ENCODE assay signal across 1 cellular context in the genomic region with DNA sequence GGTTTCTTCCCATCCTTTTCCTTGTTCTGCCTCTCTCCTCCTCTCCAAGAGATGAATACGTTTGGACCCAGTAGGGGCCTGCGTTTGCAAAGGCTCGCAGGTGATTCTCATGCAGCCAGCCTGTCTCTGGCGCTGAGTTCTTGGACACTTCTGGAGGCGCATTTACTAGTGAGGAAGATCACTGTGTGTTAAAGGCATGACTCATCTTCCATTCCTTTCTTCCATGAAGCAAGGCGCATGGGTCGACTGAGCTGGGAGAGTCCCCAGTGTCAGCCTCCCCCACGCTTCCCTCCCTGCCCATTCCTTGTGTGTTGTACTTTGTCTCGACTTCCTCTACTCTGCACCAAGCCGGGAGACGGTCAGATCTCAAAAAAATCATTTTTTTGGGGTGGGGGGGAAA.
TF ChIP-seq lines count a peak whose summit lies in the region.

No MANE protein-coding gene starts in this region.

TF ChIP-seq in H1, 55 proteins besides CTCF, POLR2A, EP300 and RAD21 (continued from another document):
- TF ChIP-seq, protein P1, sequence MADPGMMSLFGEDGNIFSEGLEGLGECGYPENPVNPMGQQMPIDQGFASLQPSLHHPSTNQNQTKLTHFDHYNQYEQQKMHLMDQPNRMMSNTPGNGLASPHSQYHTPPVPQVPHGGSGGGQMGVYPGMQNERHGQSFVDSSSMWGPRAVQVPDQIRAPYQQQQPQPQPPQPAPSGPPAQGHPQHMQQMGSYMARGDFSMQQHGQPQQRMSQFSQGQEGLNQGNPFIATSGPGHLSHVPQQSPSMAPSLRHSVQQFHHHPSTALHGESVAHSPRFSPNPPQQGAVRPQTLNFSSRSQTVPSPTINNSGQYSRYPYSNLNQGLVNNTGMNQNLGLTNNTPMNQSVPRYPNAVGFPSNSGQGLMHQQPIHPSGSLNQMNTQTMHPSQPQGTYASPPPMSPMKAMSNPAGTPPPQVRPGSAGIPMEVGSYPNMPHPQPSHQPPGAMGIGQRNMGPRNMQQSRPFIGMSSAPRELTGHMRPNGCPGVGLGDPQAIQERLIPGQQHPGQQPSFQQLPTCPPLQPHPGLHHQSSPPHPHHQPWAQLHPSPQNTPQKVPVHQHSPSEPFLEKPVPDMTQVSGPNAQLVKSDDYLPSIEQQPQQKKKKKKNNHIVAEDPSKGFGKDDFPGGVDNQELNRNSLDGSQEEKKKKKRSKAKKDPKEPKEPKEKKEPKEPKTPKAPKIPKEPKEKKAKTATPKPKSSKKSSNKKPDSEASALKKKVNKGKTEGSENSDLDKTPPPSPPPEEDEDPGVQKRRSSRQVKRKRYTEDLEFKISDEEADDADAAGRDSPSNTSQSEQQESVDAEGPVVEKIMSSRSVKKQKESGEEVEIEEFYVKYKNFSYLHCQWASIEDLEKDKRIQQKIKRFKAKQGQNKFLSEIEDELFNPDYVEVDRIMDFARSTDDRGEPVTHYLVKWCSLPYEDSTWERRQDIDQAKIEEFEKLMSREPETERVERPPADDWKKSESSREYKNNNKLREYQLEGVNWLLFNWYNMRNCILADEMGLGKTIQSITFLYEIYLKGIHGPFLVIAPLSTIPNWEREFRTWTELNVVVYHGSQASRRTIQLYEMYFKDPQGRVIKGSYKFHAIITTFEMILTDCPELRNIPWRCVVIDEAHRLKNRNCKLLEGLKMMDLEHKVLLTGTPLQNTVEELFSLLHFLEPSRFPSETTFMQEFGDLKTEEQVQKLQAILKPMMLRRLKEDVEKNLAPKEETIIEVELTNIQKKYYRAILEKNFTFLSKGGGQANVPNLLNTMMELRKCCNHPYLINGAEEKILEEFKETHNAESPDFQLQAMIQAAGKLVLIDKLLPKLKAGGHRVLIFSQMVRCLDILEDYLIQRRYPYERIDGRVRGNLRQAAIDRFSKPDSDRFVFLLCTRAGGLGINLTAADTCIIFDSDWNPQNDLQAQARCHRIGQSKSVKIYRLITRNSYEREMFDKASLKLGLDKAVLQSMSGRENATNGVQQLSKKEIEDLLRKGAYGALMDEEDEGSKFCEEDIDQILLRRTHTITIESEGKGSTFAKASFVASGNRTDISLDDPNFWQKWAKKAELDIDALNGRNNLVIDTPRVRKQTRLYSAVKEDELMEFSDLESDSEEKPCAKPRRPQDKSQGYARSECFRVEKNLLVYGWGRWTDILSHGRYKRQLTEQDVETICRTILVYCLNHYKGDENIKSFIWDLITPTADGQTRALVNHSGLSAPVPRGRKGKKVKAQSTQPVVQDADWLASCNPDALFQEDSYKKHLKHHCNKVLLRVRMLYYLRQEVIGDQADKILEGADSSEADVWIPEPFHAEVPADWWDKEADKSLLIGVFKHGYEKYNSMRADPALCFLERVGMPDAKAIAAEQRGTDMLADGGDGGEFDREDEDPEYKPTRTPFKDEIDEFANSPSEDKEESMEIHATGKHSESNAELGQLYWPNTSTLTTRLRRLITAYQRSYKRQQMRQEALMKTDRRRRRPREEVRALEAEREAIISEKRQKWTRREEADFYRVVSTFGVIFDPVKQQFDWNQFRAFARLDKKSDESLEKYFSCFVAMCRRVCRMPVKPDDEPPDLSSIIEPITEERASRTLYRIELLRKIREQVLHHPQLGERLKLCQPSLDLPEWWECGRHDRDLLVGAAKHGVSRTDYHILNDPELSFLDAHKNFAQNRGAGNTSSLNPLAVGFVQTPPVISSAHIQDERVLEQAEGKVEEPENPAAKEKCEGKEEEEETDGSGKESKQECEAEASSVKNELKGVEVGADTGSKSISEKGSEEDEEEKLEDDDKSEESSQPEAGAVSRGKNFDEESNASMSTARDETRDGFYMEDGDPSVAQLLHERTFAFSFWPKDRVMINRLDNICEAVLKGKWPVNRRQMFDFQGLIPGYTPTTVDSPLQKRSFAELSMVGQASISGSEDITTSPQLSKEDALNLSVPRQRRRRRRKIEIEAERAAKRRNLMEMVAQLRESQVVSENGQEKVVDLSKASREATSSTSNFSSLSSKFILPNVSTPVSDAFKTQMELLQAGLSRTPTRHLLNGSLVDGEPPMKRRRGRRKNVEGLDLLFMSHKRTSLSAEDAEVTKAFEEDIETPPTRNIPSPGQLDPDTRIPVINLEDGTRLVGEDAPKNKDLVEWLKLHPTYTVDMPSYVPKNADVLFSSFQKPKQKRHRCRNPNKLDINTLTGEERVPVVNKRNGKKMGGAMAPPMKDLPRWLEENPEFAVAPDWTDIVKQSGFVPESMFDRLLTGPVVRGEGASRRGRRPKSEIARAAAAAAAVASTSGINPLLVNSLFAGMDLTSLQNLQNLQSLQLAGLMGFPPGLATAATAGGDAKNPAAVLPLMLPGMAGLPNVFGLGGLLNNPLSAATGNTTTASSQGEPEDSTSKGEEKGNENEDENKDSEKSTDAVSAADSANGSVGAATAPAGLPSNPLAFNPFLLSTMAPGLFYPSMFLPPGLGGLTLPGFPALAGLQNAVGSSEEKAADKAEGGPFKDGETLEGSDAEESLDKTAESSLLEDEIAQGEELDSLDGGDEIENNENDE (IDR thresholded peaks at IDR 0.05; ENCODE audit: insufficient replicate concordance, low read length): no peak
- TF ChIP-seq GABPA (IDR thresholded peaks at IDR 0.05; ENCODE audit: borderline replicate concordance, insufficient read depth, low read length): no peak
- no peak for TF ChIP-seq CTBP2 (IDR thresholded peaks at IDR 0.05; ENCODE audit: borderline replicate concordance, insufficient read depth, insufficient read length, low read length)
- TF ChIP-seq, protein P2, sequence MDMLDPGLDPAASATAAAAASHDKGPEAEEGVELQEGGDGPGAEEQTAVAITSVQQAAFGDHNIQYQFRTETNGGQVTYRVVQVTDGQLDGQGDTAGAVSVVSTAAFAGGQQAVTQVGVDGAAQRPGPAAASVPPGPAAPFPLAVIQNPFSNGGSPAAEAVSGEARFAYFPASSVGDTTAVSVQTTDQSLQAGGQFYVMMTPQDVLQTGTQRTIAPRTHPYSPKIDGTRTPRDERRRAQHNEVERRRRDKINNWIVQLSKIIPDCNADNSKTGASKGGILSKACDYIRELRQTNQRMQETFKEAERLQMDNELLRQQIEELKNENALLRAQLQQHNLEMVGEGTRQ (IDR thresholded peaks at IDR 0.05; ENCODE audit: low read length): no peak
- no peak for TF ChIP-seq SIX5 (IDR thresholded peaks at IDR 0.05; ENCODE audit: low read depth, low read length)
- TF ChIP-seq CBX5 (IDR thresholded peaks at IDR 0.05; ENCODE audit: low read depth, low read length): no peak
- TF ChIP-seq RXRA (IDR thresholded peaks at IDR 0.05; ENCODE audit: insufficient read depth, low read depth, low read length): no peak
- no peak for TF ChIP-seq CHD2 (IDR thresholded peaks at IDR 0.05; ENCODE audit: low read length)
- TF ChIP-seq SIN3A (conservative IDR thresholded peaks at IDR 0.05 in 1 of 2, IDR thresholded peaks at IDR 0.05 in 1 of 2; ENCODE audit: low read depth in 1 of 2, low read length in 2 of 2): no peak
